Comparison of ENCODE assay signal across 2 cellular contexts in the genomic region with DNA sequence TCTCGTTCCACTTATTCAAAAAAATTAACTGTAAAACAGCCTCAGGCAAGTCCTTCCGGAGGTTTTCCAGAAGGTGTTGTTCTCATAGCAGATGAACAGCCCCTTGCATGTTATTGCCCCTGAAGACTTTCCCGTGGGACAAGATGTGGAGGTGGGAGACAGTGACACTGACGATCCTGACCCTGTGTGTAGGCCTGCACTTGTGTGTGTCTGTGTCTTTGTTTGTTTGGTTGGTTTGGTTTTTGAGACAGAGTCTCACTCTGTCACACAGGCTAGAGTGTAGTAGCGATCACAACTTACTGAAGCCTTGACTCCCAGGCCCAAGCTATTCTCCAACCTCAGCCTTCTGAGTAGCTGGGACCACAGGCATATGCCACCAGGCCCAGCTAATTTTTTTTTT.
TF ChIP-seq lines count a peak whose summit lies in the region.

No MANE protein-coding gene starts in this region.

TF ChIP-seq in HepG2, 621 proteins besides CTCF, POLR2A, EP300 and RAD21:
- TF ChIP-seq, protein P1, sequence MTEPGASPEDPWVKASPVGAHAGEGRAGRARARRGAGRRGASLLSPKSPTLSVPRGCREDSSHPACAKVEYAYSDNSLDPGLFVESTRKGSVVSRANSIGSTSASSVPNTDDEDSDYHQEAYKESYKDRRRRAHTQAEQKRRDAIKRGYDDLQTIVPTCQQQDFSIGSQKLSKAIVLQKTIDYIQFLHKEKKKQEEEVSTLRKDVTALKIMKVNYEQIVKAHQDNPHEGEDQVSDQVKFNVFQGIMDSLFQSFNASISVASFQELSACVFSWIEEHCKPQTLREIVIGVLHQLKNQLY (CRISPR knock-in tag; IDR thresholded peaks at IDR 0.05): no peak
- TF ChIP-seq ZNF329 (CRISPR knock-in tag; IDR thresholded peaks at IDR 0.05; ENCODE audit: low read depth): no peak
- TF ChIP-seq ZFYVE20 (CRISPR knock-in tag; IDR thresholded peaks at IDR 0.05; ENCODE audit: borderline replicate concordance, low read depth): no peak
- no peak for TF ChIP-seq ARHGAP35 (CRISPR knock-in tag; IDR thresholded peaks at IDR 0.05; ENCODE audit: borderline replicate concordance)
- TF ChIP-seq, protein P2, sequence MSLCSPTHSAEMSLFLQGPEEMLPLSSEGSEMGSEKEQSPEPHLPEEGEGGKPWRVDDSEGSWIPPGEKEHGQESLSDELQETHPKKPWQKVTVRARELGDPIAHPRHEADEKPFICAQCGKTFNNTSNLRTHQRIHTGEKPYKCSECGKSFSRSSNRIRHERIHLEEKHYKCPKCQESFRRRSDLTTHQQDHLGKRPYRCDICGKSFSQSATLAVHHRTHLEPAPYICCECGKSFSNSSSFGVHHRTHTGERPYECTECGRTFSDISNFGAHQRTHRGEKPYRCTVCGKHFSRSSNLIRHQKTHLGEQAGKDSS (CRISPR knock-in tag; IDR thresholded peaks at IDR 0.05; ENCODE audit: borderline replicate concordance, low read depth): no peak
- TF ChIP-seq, protein P3, sequence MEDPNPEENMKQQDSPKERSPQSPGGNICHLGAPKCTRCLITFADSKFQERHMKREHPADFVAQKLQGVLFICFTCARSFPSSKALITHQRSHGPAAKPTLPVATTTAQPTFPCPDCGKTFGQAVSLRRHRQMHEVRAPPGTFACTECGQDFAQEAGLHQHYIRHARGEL (CRISPR knock-in tag; IDR thresholded peaks at IDR 0.05): no peak
- no peak for TF ChIP-seq DR1 (CRISPR knock-in tag; IDR thresholded peaks at IDR 0.05)
- no peak for TF ChIP-seq NFE2 (CRISPR knock-in tag; IDR thresholded peaks at IDR 0.05)
- TF ChIP-seq, protein P4, sequence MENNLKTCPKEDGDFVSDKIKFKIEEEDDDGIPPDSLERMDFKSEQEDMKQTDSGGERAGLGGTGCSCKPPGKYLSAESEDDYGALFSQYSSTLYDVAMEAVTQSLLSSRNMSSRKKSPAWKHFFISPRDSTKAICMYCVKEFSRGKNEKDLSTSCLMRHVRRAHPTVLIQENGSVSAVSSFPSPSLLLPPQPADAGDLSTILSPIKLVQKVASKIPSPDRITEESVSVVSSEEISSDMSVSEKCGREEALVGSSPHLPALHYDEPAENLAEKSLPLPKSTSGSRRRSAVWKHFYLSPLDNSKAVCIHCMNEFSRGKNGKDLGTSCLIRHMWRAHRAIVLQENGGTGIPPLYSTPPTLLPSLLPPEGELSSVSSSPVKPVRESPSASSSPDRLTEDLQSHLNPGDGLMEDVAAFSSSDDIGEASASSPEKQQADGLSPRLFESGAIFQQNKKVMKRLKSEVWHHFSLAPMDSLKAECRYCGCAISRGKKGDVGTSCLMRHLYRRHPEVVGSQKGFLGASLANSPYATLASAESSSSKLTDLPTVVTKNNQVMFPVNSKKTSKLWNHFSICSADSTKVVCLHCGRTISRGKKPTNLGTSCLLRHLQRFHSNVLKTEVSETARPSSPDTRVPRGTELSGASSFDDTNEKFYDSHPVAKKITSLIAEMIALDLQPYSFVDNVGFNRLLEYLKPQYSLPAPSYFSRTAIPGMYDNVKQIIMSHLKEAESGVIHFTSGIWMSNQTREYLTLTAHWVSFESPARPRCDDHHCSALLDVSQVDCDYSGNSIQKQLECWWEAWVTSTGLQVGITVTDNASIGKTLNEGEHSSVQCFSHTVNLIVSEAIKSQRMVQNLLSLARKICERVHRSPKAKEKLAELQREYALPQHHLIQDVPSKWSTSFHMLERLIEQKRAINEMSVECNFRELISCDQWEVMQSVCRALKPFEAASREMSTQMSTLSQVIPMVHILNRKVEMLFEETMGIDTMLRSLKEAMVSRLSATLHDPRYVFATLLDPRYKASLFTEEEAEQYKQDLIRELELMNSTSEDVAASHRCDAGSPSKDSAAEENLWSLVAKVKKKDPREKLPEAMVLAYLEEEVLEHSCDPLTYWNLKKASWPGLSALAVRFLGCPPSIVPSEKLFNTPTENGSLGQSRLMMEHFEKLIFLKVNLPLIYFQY (CRISPR knock-in tag; IDR thresholded peaks at IDR 0.05; ENCODE audit: borderline replicate concordance): no peak
TF ChIP-seq in HepG2: peak in this region for 0.

TF ChIP-seq in endothelial cell of umbilical vein, 7 proteins besides CTCF, POLR2A, EP300 and RAD21:
- no peak for TF ChIP-seq MYC (IDR thresholded peaks at IDR 0.05; ENCODE audit: low read depth, low read length)
- TF ChIP-seq EZH2 (IDR thresholded peaks at IDR 0.05; ENCODE audit: borderline replicate concordance, low read depth, low read length, severe bottlenecking): no peak
- no peak for TF ChIP-seq JUN (IDR thresholded peaks at IDR 0.05; ENCODE audit: borderline replicate concordance, insufficient read depth, insufficient read length, low read depth)
- TF ChIP-seq POLR2AphosphoS5 (IDR thresholded peaks at IDR 0.05; ENCODE audit: insufficient read depth, low read depth, low read length): no peak
- TF ChIP-seq GATA2 (IDR thresholded peaks at IDR 0.05; ENCODE audit: insufficient read depth, insufficient read length, low read depth, low read length): no peak
- TF ChIP-seq FOS (IDR thresholded peaks at IDR 0.05; ENCODE audit: borderline replicate concordance, insufficient read depth, low read length): no peak
- TF ChIP-seq, protein P5, sequence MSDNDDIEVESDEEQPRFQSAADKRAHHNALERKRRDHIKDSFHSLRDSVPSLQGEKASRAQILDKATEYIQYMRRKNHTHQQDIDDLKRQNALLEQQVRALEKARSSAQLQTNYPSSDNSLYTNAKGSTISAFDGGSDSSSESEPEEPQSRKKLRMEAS (IDR thresholded peaks at IDR 0.05; ENCODE audit: insufficient read depth, insufficient read length): no peak
